8 cellular contexts compared by ENCODE assay signal in the genomic region with DNA sequence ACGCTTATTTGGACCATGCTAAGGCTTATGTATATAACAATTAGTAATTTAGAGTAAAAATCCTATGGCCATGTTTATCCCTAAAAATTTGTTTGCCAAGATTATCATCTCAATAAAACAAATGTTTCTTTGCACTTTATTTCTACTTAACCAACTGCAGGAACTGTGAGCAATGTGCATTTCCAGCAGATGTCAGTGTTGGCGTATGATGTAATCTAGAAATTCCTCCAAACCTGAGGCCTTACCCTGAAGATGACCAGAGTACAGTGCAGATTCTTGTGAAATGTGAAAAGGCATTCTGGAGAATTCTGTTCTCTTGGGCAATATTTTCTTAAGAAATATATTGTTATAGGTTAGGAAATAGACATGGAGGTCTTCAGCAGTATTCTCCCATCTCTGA.
DNase-seq lines count a peak whose midpoint lies in the region; ATAC-seq, FAIRE-seq and TF ChIP-seq lines count a peak whose summit lies in the region.

No MANE protein-coding gene starts in this region.

- peak overlapping the region; percentile 67 for H3K27ac Mint-ChIP-seq in stimulated activated naive B cell treated with anti-CD40 and anti-IgM and Interleukin-4, amounts not matched to agents 10 μg/mL and 1 μg/mL and 100 μg/mL, for 72 hours
- H3K27ac Mint-ChIP-seq in activated naive CD8-positive, alpha-beta T cell treated with anti-CD3 and anti-CD28 coated beads, Interleukin-2, amount 50 U/mL, for 24 hours, result no peak overlapping the region

- H3K4me3 ChIP-seq in cardiac muscle cell, result no peak overlapping the region

- peak; percentile 50 for ATAC-seq in GM21367 (IDR thresholded peaks at IDR 0.05; ENCODE audit: unreplicated experiment)
- peak; percentile 72 to 77 for ATAC-seq in stimulated activated naive B cell treated with anti-CD40 and anti-IgM and Interleukin-4, amounts not matched to agents 10 μg/mL and 1 μg/mL and 100 μg/mL, for 72 hours (replicated peaks)
- ATAC-seq in activated naive CD8-positive, alpha-beta T cell treated with anti-CD3 and anti-CD28 coated beads, Interleukin-2, amount 50 U/mL, for 24 hours, result no peak

- peak; percentile 73 for TF ChIP-seq CTCF in cardiac muscle cell (IDR thresholded peaks at IDR 0.05; ENCODE audit: low read depth, low read length)

- H3K27ac ChIP-seq in cardiac muscle cell, result no peak overlapping the region

- H3K27me3 Mint-ChIP-seq in stimulated activated naive B cell treated with anti-CD40 and anti-IgM and Interleukin-4, amounts not matched to agents 10 μg/mL and 1 μg/mL and 100 μg/mL, for 72 hours, result no peaks in the 10 kb centered on the region
- no peaks in the 10 kb centered on the region for H3K27me3 Mint-ChIP-seq in activated naive CD8-positive, alpha-beta T cell treated with anti-CD3 and anti-CD28 coated beads, Interleukin-2, amount 50 U/mL, for 24 hours

- FAIRE-seq in HTR-8/SVneo (lab: Jason Lieb, UNC), result no peak

- H3K4me1 ChIP-seq in cardiac muscle cell (ENCODE audit: low read depth), result peaks cover 5% of the 10 kb centered on the region

- H3K36me3 ChIP-seq in cardiac muscle cell, result no peaks in the 10 kb centered on the region

- no peaks in the 10 kb centered on the region for H3K27me3 ChIP-seq in cardiac muscle cell

- H3K4me3 Mint-ChIP-seq in stimulated activated naive B cell treated with anti-CD40 and anti-IgM and Interleukin-4, amounts not matched to agents 10 μg/mL and 1 μg/mL and 100 μg/mL, for 72 hours, result no peak overlapping the region
- no peak overlapping the region for H3K4me3 Mint-ChIP-seq in activated naive CD8-positive, alpha-beta T cell treated with anti-CD3 and anti-CD28 coated beads, Interleukin-2, amount 50 U/mL, for 24 hours

- H3K4me1 Mint-ChIP-seq in stimulated activated naive B cell treated with anti-CD40 and anti-IgM and Interleukin-4, amounts not matched to agents 10 μg/mL and 1 μg/mL and 100 μg/mL, for 72 hours, result peaks cover 24 to 77% of the 10 kb centered on the region in 2 donors
- H3K4me1 Mint-ChIP-seq in activated naive CD8-positive, alpha-beta T cell treated with anti-CD3 and anti-CD28 coated beads, Interleukin-2, amount 50 U/mL, for 24 hours, result peaks cover 16% of the 10 kb centered on the region

- peaks cover 32 to 36% of the 10 kb centered on the region in 2 donors for H3K36me3 Mint-ChIP-seq in stimulated activated naive B cell treated with anti-CD40 and anti-IgM and Interleukin-4, amounts not matched to agents 10 μg/mL and 1 μg/mL and 100 μg/mL, for 72 hours
- no peaks in the 10 kb centered on the region for H3K36me3 Mint-ChIP-seq in activated naive CD8-positive, alpha-beta T cell treated with anti-CD3 and anti-CD28 coated beads, Interleukin-2, amount 50 U/mL, for 24 hours (ENCODE audit: low read depth)

- H3K9me3 Mint-ChIP-seq in stimulated activated naive B cell treated with anti-CD40 and anti-IgM and Interleukin-4, amounts not matched to agents 10 μg/mL and 1 μg/mL and 100 μg/mL, for 72 hours, result peaks cover 5 to 9% of the 10 kb centered on the region in 2 donors
- H3K9me3 Mint-ChIP-seq in activated naive CD8-positive, alpha-beta T cell treated with anti-CD3 and anti-CD28 coated beads, Interleukin-2, amount 50 U/mL, for 24 hours, result no peaks in the 10 kb centered on the region

- no peaks in the 10 kb centered on the region for H3K9me3 ChIP-seq in cardiac muscle cell (ENCODE audit: low read depth)

- DNase-seq in GDM1 (lab: John Stamatoyannopoulos, UW) (peak; percentile 32), HTR-8/SVneo (ENCODE audit: insufficient read length, low spot score) (peak; percentile 41), SW 1271 (lab: John Stamatoyannopoulos, UW) (peak; percentile 23 to 38), cardiac muscle cell (ENCODE audit: low read depth in 1 of 2, low spot score in 1 of 2) (peak; percentile 36 to 92)
- DNase-seq in stimulated activated naive B cell treated with anti-CD40 and anti-IgM and Interleukin-4, amounts not matched to agents 10 μg/mL and 1 μg/mL and 100 μg/mL, for 72 hours, result peak; percentile 45
- DNase-seq in activated naive CD8-positive, alpha-beta T cell treated with anti-CD3 and anti-CD28 coated beads, Interleukin-2, amount 50 U/mL, for 24 hours, result no peak
- no peak for DNase-seq in stimulated activated CD4-positive, alpha-beta T cell treated with anti-CD3 and anti-CD28 coated beads, Interleukin-4, amount 100 ng/mL, for 24 hours

Comparison
In these comparisons a context has a peak if more than half of its experiments do, and no peak if none do; other contexts are left out.
1. DNase-seq: peak in GDM1 (single experiment), HTR-8/SVneo (single experiment), SW 1271 (2 of 2), cardiac muscle cell (2 of 2) and stimulated activated naive B cell treated with anti-CD40 and anti-IgM and Interleukin-4, amounts not matched to agents 10 μg/mL and 1 μg/mL and 100 μg/mL, for 72 hours (single experiment); none in activated naive CD8-positive, alpha-beta T cell treated with anti-CD3 and anti-CD28 coated beads, Interleukin-2, amount 50 U/mL, for 24 hours (single experiment) and stimulated activated CD4-positive, alpha-beta T cell treated with anti-CD3 and anti-CD28 coated beads, Interleukin-4, amount 100 ng/mL, for 24 hours (single experiment).